2 cellular contexts compared by ENCODE assay signal in genomic region chrX:41386222-41386990, GRCh38.
TF ChIP-seq lines count a peak whose summit lies in the region.

No MANE protein-coding gene starts in this region.

TF ChIP-seq in K562, 482 proteins besides CTCF, POLR2A, EP300 and RAD21:
- TF ChIP-seq ELF1 (tag; IDR thresholded peaks at IDR 0.05) (no peak), SRSF1 (IDR thresholded peaks at IDR 0.05; ENCODE audit: low read depth, low read length) (no peak), ZNF232 (CRISPR knock-in tag; IDR thresholded peaks at IDR 0.05) (peak; percentile 86), ZNF778 (CRISPR knock-in tag; IDR thresholded peaks at IDR 0.05) (no peak), GMEB1 (CRISPR knock-in tag; IDR thresholded peaks at IDR 0.05) (no peak), FOXJ2 (tag; IDR thresholded peaks at IDR 0.05) (no peak), PHF20 (IDR thresholded peaks at IDR 0.05; ENCODE audit: partially characterized antibody) (no peak), NFATC3 (IDR thresholded peaks at IDR 0.05) (no peak)

TF ChIP-seq in HepG2, 621 proteins besides CTCF, POLR2A, EP300 and RAD21:
- TF ChIP-seq ZNF232 (CRISPR knock-in tag; IDR thresholded peaks at IDR 0.05; ENCODE audit: borderline replicate concordance) (peak; percentile 42; the same call in 1 of the 2 replicates), CEBPG (CRISPR knock-in tag; IDR thresholded peaks at IDR 0.05) (no peak)
